ENCODE assay signal across 9 cellular contexts in the genomic region with DNA sequence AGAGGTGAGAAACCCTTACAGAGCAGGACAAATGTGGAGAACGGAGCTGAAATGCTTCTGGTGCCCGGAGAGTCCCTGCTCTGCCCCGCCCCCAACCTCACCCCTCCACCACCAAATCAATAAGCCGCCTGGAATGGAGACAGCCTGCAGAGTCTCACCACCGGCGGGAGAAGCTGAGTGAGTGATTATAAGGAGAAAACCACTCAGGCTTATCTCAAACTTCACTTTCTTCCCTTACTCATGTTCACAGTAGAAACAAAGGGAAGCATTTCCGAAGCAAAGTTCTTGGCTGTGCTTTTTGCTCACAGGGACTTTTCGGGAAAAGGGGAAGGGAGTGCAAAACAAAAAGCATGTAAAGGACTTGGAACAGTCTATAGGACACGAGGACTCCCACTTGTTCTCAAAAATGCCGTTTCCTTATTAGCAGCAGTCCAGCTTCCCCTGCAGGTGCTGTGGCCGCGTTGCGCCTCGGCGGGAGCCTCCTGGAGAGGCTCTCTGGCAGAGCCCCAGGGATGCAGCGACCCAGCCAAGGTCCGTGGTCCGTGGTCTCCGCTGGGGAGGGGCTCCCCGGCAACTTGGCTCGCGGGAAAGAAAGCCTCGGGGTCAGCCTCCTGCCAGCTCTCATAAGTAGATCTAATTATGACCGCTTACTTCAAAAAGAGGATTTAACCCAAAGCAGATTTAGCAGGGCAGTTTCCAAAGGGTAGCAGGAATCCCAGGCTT.
DNase-seq lines count a peak whose midpoint lies in the region; ATAC-seq and TF ChIP-seq lines count a peak whose summit lies in the region.
"Had no signal": no experiment of that assay in that cellular context is flagged by ENCODE, and none has a peak within 500 bp of the region (broad histone marks: within the 10 kb centered on the region; RNA-seq: fewer than 3 reads in every experiment).

No MANE protein-coding gene starts in this region.

- DNase-seq in AG04449 (ENCODE audit: low read depth, low spot score) (no peak), colonic mucosa (no peak), mesenchymal stem cell (peak; percentile 42), GM10266 (ENCODE audit: extremely low spot score) (no peak), NCI-H128 (lab: John Stamatoyannopoulos, UW; ENCODE audit: unreplicated experiment) (no peak)

- no peak overlapping the region for H2AK5ac ChIP-seq in mesenchymal stem cell (ENCODE audit: low read length, severe bottlenecking)

- H2BK12ac ChIP-seq in mesenchymal stem cell (ENCODE audit: low read length in 2 of 2) = peak overlapping the region in 1 of 2 experiments; percentile 52

- peak overlapping the region in 1 of 2 experiments; percentile 32 for H3K14ac ChIP-seq in mesenchymal stem cell (ENCODE audit: low read length in 2 of 2)

- peak overlapping the region; percentile 63 for H2BK5ac ChIP-seq in mesenchymal stem cell (ENCODE audit: low read depth, low read length, poor library complexity, severe bottlenecking)

- H3K23ac ChIP-seq in mesenchymal stem cell (ENCODE audit: low read length in 2 of 2) = peak overlapping the region in 1 of 2 experiments; percentile 52

- no peak overlapping the region for H2BK120ac ChIP-seq in mesenchymal stem cell (ENCODE audit: low read depth, low read length)

- H3K9me3 ChIP-seq in colonic mucosa (no peaks in the 10 kb centered on the region), mesenchymal stem cell (ENCODE audit: control insufficient read depth, low read length) (no peaks in the 10 kb centered on the region)

- H4K8ac ChIP-seq in mesenchymal stem cell (ENCODE audit: low read length) = no peak overlapping the region

- H3K27me3 ChIP-seq in colonic mucosa (no peaks in the 10 kb centered on the region), mesenchymal stem cell (ENCODE audit: control insufficient read depth in 1 of 2, insufficient read depth in 1 of 2, low read length in 2 of 2) (no peaks in the 10 kb centered on the region)

- WGBS in mesenchymal stem cell = 2% methylated on average over 20 of the region's 24 CpGs

- H3K4me2 ChIP-seq in mesenchymal stem cell (ENCODE audit: low read length, poor library complexity, severe bottlenecking) = peak overlapping the region; percentile 92

- peak overlapping the region in 1 of 2 experiments; percentile 76 for H3K18ac ChIP-seq in mesenchymal stem cell (ENCODE audit: low read depth in 1 of 2, low read length in 2 of 2)

- POLR2A ChIA-PET in AG04449 (lab: Yijun Ruan, JAX) = no interaction called here

- ATAC-seq in HG02885 (IDR thresholded peaks at IDR 0.05; ENCODE audit: poor library complexity, unreplicated experiment) (peak; percentile 49), GM19023 (IDR thresholded peaks at IDR 0.05; ENCODE audit: unreplicated experiment) (no peak), HG03469 (IDR thresholded peaks at IDR 0.05; ENCODE audit: unreplicated experiment) (no peak)

- H3K36me3 ChIP-seq in colonic mucosa (no peaks in the 10 kb centered on the region), mesenchymal stem cell (ENCODE audit: control insufficient read depth in 1 of 2, insufficient read depth in 2 of 2, low read depth in 1 of 2, low read length in 2 of 2) (peaks cover 0 to 4% of the 10 kb centered on the region in 2 experiments)

- H3K4me3 ChIP-seq in AG04449 (ENCODE audit: low read depth, low read length) (peak overlapping the region; percentile 39), colonic mucosa (peak overlapping the region; percentile 19), mesenchymal stem cell (ENCODE audit: insufficient read depth in 1 of 2, low read depth in 1 of 2, low read length in 2 of 2) (peak overlapping the region; percentile 33 to 72)
- H3K4me3 ChIP-seq: SK-N-MC had no signal

- H3K4me1 ChIP-seq in colonic mucosa (no peaks in the 10 kb centered on the region), mesenchymal stem cell (ENCODE audit: control insufficient read depth, insufficient read depth, low read depth, low read length) (peaks cover 6% of the 10 kb centered on the region)

- TF ChIP-seq CTCF in AG04449 (IDR thresholded peaks at IDR 0.05; ENCODE audit: insufficient read depth, low read length, missing control alignments) = no peak
- no peak for TF ChIP-seq CTCF in colonic mucosa (IDR thresholded peaks at IDR 0.05)
- no peak for TF ChIP-seq CTCF in GM10266 (IDR thresholded peaks at IDR 0.05; ENCODE audit: control insufficient read depth, insufficient read depth, low read depth, missing control alignments)

- H3K27ac ChIP-seq in colonic mucosa (no peak overlapping the region), mesenchymal stem cell (ENCODE audit: low read length, poor library complexity, severe bottlenecking) (peak overlapping the region; percentile 88)
- H3K27ac ChIP-seq: SK-N-MC had no signal

- CTCF ChIA-PET in AG04449 (lab: Yijun Ruan, JAX) = interaction anchor here (0.9 to 1.2 kb wide), 4 partner anchors 14 to 82 kb away, joined by 3 to 4 read pairs (median 3); no protein-coding TSS in a partner anchor

- peak overlapping the region in 1 of 2 experiments; percentile 51 for H3K4ac ChIP-seq in mesenchymal stem cell (ENCODE audit: low read depth in 1 of 2, low read length in 2 of 2)

- H4K91ac ChIP-seq in mesenchymal stem cell (ENCODE audit: low read length) = no peak overlapping the region

- peak overlapping the region; percentile 63 for H2AFZ ChIP-seq in mesenchymal stem cell (ENCODE audit: low read depth, low read length)

- H3K9ac ChIP-seq in colonic mucosa (ENCODE audit: low read depth in 2 of 2, low read length in 2 of 2) = peak overlapping the region in 1 of 2 donors; percentile 43
- H3K9ac ChIP-seq in mesenchymal stem cell (ENCODE audit: low read length) = peak overlapping the region; percentile 74

- H3K79me1 ChIP-seq in mesenchymal stem cell (replicated peaks; ENCODE audit: low read length, poor library complexity, severe bottlenecking) = peaks cover 3% of the 10 kb centered on the region

- intact Hi-C loops in colonic mucosa (cut with DNase I) = no loop called here

- no peak overlapping the region for H2BK15ac ChIP-seq in mesenchymal stem cell (ENCODE audit: low read depth, poor library complexity, severe bottlenecking)
